17 cellular contexts compared by ENCODE assay signal in the genomic region with DNA sequence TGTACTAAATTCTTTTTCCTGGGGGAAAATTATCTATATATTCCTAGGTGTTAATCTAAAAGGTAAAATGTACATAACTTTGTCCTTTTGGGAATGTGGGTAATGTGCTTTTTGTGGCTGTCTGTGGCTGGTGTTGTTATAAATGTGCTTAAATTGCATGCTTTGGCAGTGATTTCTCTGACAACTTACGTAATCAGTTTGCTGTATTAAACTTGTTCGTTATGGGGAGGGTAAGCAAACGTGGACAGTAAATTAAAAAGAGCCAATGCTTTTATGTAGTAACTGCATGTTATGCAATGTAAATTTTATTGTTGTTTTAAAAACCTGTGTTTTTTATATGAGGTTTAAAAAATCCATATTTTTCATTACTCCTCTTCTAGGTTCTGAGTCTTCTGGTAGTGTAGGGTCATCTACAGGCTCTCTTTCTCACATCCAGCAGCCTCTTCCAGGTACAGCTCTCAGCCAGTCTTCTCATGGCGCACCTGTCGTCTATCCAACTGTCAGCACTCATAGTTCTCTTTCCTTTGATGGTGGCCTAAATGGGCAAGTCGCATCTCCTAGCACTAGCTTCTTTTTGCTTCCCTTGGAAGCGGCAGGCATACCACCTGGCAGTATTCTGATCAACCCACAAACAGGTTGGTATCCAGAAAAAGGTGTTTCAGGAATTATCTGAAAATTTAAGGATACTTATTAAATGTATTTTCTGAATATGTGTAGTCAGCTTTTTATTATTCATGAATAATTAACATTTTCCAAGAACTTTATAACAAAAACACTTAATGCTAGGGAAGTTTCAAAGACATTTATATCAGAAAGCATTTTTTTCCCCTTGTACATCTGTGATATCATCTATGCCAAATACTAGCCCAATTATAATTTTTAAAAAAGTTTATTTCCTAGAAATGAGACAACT.
"Had no signal": no experiment of that assay in that cellular context is flagged by ENCODE, and none has a peak within 500 bp of the region (broad histone marks: within the 10 kb centered on the region; RNA-seq: fewer than 3 reads in every experiment).

No MANE protein-coding gene starts in this region.

- ATAC-seq: gastroesophageal sphincter; left cardiac atrium; mucosa of descending colon; naive thymus-derived CD8-positive, alpha-beta T cell had no signal

- H3K27me3 ChIP-seq: colonic mucosa, esophagus squamous epithelium, gastroesophageal sphincter, tibial artery, upper lobe of left lung, vagina had no signal

- H3K9me3 ChIP-seq: colonic mucosa, esophagus squamous epithelium, gastroesophageal sphincter, mucosa of descending colon, tibial artery, upper lobe of left lung, vagina had no signal

- H3K9me3 Mint-ChIP-seq: naive thymus-derived CD8-positive, alpha-beta T cell; neural crest cell; stimulated activated naive CD8-positive, alpha-beta T cell treated with anti-CD3 and anti-CD28 coated beads, Interleukin-15, Interleukin-2, amounts not matched to agents 100 ng/mL and 50 ng/mL, for 24 hours had no signal

- H3K4me1 Mint-ChIP-seq: neural crest cell had no signal

- DNase-seq: colonic mucosa; dermis blood vessel endothelial cell; esophagus squamous epithelium; foreskin fibroblast; glutamatergic neuron; left cardiac atrium; mucosa of descending colon; naive thymus-derived CD8-positive, alpha-beta T cell; posterior cingulate gyrus; small intestine; stimulated activated CD4-positive, alpha-beta T cell treated with anti-CD3 and anti-CD28 coated beads, Interleukin-2, amount 100 ng/mL, for 48 hours; tibial artery; upper lobe of left lung had no signal

- H3K4me3 ChIP-seq: colonic mucosa, esophagus squamous epithelium, gastroesophageal sphincter, mucosa of descending colon, tibial artery, upper lobe of left lung, vagina had no signal

- H3K36me3 ChIP-seq: colonic mucosa had no signal

- H3K27ac ChIP-seq: colonic mucosa, esophagus squamous epithelium, gastroesophageal sphincter, tibial artery, upper lobe of left lung, vagina had no signal

- H3K4me3 Mint-ChIP-seq: naive thymus-derived CD8-positive, alpha-beta T cell; neural crest cell; stimulated activated naive CD8-positive, alpha-beta T cell treated with anti-CD3 and anti-CD28 coated beads, Interleukin-15, Interleukin-2, amounts not matched to agents 100 ng/mL and 50 ng/mL, for 24 hours had no signal

- H3K4me1 ChIP-seq: colonic mucosa, esophagus squamous epithelium, gastroesophageal sphincter, tibial artery, upper lobe of left lung, vagina had no signal

- H3K27me3 Mint-ChIP-seq: naive thymus-derived CD8-positive, alpha-beta T cell; stimulated activated naive CD8-positive, alpha-beta T cell treated with anti-CD3 and anti-CD28 coated beads, Interleukin-15, Interleukin-2, amounts not matched to agents 100 ng/mL and 50 ng/mL, for 24 hours had no signal

- H3K27ac Mint-ChIP-seq: stimulated activated naive CD8-positive, alpha-beta T cell treated with anti-CD3 and anti-CD28 coated beads, Interleukin-15, Interleukin-2, amounts not matched to agents 100 ng/mL and 50 ng/mL, for 24 hours had no signal
